In genomic region chr5:6583049-6583880, GRCh38 we compare ENCODE assay signal across 1 cellular context.
TF ChIP-seq lines count a peak whose summit lies in the region.

No MANE protein-coding gene starts in this region.

TF ChIP-seq in H1, 55 proteins besides CTCF, POLR2A, EP300 and RAD21:
- TF ChIP-seq SRF (IDR thresholded peaks at IDR 0.05; ENCODE audit: low read depth, low read length) (no peak), ATF3 (IDR thresholded peaks at IDR 0.05; ENCODE audit: insufficient read depth, low read depth, low read length) (no peak), BACH1 (IDR thresholded peaks at IDR 0.05; ENCODE audit: low read length) (peak; percentile 63; the same call in 1 of the 2 replicates), EGR1 (IDR thresholded peaks at IDR 0.05; ENCODE audit: borderline replicate concordance, low read depth, low read length) (no peak), EZH2 (IDR thresholded peaks at IDR 0.05; ENCODE audit: low read depth, low read length, severe bottlenecking) (no peak), SP4 (IDR thresholded peaks at IDR 0.05; ENCODE audit: low read length) (no peak), JUN (IDR thresholded peaks at IDR 0.05; ENCODE audit: low read depth, low read length) (no peak), E2F6 (IDR thresholded peaks at IDR 0.05) (peak; percentile 74; the same call in 1 of the 2 replicates), KDM4A (IDR thresholded peaks at IDR 0.05; ENCODE audit: low read depth, low read length, severe bottlenecking) (peak; percentile 90), POU5F1 (IDR thresholded peaks at IDR 0.05; ENCODE audit: low read depth, low read length) (no peak), PHF8 (conservative IDR thresholded peaks at IDR 0.05; ENCODE audit: low read depth, low read length) (no peak), RFX5 (IDR thresholded peaks at IDR 0.05; ENCODE audit: borderline replicate concordance, low read depth, low read length) (no peak), CBX5 (IDR thresholded peaks at IDR 0.05; ENCODE audit: low read depth, low read length) (no peak), HDAC2 (IDR thresholded peaks at IDR 0.05; ENCODE audit: borderline replicate concordance in 1 of 2, low read depth in 2 of 2, low read length in 2 of 2) (peak in 1 of 2 experiments; percentile 23; a peak in 1 of 4 replicates), SP1 (IDR thresholded peaks at IDR 0.05; ENCODE audit: low read depth, low read length) (no peak), BRCA1 (IDR thresholded peaks at IDR 0.05; ENCODE audit: low read depth, low read length) (no peak), ASH2L (IDR thresholded peaks at IDR 0.05; ENCODE audit: low read length) (peak; percentile 27), BCL11A (IDR thresholded peaks at IDR 0.05; ENCODE audit: low read depth in 2 of 2, low read length in 2 of 2) (no peak), FOSL1 (IDR thresholded peaks at IDR 0.05; ENCODE audit: insufficient read depth, low read depth, low read length) (no peak)
- TF ChIP-seq, protein P1, sequence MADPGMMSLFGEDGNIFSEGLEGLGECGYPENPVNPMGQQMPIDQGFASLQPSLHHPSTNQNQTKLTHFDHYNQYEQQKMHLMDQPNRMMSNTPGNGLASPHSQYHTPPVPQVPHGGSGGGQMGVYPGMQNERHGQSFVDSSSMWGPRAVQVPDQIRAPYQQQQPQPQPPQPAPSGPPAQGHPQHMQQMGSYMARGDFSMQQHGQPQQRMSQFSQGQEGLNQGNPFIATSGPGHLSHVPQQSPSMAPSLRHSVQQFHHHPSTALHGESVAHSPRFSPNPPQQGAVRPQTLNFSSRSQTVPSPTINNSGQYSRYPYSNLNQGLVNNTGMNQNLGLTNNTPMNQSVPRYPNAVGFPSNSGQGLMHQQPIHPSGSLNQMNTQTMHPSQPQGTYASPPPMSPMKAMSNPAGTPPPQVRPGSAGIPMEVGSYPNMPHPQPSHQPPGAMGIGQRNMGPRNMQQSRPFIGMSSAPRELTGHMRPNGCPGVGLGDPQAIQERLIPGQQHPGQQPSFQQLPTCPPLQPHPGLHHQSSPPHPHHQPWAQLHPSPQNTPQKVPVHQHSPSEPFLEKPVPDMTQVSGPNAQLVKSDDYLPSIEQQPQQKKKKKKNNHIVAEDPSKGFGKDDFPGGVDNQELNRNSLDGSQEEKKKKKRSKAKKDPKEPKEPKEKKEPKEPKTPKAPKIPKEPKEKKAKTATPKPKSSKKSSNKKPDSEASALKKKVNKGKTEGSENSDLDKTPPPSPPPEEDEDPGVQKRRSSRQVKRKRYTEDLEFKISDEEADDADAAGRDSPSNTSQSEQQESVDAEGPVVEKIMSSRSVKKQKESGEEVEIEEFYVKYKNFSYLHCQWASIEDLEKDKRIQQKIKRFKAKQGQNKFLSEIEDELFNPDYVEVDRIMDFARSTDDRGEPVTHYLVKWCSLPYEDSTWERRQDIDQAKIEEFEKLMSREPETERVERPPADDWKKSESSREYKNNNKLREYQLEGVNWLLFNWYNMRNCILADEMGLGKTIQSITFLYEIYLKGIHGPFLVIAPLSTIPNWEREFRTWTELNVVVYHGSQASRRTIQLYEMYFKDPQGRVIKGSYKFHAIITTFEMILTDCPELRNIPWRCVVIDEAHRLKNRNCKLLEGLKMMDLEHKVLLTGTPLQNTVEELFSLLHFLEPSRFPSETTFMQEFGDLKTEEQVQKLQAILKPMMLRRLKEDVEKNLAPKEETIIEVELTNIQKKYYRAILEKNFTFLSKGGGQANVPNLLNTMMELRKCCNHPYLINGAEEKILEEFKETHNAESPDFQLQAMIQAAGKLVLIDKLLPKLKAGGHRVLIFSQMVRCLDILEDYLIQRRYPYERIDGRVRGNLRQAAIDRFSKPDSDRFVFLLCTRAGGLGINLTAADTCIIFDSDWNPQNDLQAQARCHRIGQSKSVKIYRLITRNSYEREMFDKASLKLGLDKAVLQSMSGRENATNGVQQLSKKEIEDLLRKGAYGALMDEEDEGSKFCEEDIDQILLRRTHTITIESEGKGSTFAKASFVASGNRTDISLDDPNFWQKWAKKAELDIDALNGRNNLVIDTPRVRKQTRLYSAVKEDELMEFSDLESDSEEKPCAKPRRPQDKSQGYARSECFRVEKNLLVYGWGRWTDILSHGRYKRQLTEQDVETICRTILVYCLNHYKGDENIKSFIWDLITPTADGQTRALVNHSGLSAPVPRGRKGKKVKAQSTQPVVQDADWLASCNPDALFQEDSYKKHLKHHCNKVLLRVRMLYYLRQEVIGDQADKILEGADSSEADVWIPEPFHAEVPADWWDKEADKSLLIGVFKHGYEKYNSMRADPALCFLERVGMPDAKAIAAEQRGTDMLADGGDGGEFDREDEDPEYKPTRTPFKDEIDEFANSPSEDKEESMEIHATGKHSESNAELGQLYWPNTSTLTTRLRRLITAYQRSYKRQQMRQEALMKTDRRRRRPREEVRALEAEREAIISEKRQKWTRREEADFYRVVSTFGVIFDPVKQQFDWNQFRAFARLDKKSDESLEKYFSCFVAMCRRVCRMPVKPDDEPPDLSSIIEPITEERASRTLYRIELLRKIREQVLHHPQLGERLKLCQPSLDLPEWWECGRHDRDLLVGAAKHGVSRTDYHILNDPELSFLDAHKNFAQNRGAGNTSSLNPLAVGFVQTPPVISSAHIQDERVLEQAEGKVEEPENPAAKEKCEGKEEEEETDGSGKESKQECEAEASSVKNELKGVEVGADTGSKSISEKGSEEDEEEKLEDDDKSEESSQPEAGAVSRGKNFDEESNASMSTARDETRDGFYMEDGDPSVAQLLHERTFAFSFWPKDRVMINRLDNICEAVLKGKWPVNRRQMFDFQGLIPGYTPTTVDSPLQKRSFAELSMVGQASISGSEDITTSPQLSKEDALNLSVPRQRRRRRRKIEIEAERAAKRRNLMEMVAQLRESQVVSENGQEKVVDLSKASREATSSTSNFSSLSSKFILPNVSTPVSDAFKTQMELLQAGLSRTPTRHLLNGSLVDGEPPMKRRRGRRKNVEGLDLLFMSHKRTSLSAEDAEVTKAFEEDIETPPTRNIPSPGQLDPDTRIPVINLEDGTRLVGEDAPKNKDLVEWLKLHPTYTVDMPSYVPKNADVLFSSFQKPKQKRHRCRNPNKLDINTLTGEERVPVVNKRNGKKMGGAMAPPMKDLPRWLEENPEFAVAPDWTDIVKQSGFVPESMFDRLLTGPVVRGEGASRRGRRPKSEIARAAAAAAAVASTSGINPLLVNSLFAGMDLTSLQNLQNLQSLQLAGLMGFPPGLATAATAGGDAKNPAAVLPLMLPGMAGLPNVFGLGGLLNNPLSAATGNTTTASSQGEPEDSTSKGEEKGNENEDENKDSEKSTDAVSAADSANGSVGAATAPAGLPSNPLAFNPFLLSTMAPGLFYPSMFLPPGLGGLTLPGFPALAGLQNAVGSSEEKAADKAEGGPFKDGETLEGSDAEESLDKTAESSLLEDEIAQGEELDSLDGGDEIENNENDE (IDR thresholded peaks at IDR 0.05; ENCODE audit: insufficient replicate concordance, low read length): no peak
- TF ChIP-seq, protein P2, sequence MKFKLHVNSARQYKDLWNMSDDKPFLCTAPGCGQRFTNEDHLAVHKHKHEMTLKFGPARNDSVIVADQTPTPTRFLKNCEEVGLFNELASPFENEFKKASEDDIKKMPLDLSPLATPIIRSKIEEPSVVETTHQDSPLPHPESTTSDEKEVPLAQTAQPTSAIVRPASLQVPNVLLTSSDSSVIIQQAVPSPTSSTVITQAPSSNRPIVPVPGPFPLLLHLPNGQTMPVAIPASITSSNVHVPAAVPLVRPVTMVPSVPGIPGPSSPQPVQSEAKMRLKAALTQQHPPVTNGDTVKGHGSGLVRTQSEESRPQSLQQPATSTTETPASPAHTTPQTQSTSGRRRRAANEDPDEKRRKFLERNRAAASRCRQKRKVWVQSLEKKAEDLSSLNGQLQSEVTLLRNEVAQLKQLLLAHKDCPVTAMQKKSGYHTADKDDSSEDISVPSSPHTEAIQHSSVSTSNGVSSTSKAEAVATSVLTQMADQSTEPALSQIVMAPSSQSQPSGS (IDR thresholded peaks at IDR 0.05; ENCODE audit: low read length): no peak
- TF ChIP-seq, protein P3, sequence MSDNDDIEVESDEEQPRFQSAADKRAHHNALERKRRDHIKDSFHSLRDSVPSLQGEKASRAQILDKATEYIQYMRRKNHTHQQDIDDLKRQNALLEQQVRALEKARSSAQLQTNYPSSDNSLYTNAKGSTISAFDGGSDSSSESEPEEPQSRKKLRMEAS (IDR thresholded peaks at IDR 0.05): peak; percentile 61
